In genomic region chr9:120729796-120730195, GRCh38 we compare ENCODE assay signal across 11 cellular contexts. TPM values are rescaled to one million over a fixed set of nuclear protein-coding genes. Genes with fewer than 3 reads are reported as not detected.
DNase-seq lines count a peak whose midpoint lies in the region; ATAC-seq and TF ChIP-seq lines count a peak whose summit lies in the region.
"Had no signal": no experiment of that assay in that cellular context is flagged by ENCODE, and none has a peak within 500 bp of the region (broad histone marks: within the 10 kb centered on the region; RNA-seq: fewer than 3 reads in every experiment).

No MANE protein-coding gene starts in this region.

- DNase-seq in HFF-Myc (ENCODE audit: extremely low read depth, low read depth), result no peak
- DNase-seq in SK-MEL-5 (ENCODE audit: low read depth, low spot score), result peak; percentile 54
- peak; percentile 61 for DNase-seq in kidney tubule cell (ENCODE audit: low spot score)
- DNase-seq in activated CD8-positive, alpha-beta memory T cell treated with anti-CD3 and anti-CD28 coated beads for 24 hours, result no peak
- no peak for DNase-seq in EL
- no peak for DNase-seq in activated T-helper 1 cell treated with anti-CD3 and anti-CD28 coated beads, Interleukin-12 subunit alpha, Interleukin-12 subunit beta, Interleukin-2, Interleukin-4 antibody, amounts not matched to agents 30 ng/mL and 10 ng/mL and 1 ng/mL, durations not matched to agents 14 hours and 24 hours and 36 hours (ENCODE audit: low spot score)
- DNase-seq: activated naive CD4-positive, alpha-beta T cell; left ventricle myocardium superior; NCI-H1436 treated with DMSO at 0.1 percent for 48 hours had no signal

- peak overlapping the region in 2 of 11 experiments; percentile 23 to 28; a peak in 2 of 22 replicates for H3K27ac ChIP-seq in BLaER1 treated with 17β-estradiol and CSF1 and Interleukin-3, amounts not matched to agents 10 nM and 100 nM

- H3K36me3 ChIP-seq in BLaER1 treated with 17β-estradiol and CSF1 and Interleukin-3, amounts not matched to agents 10 nM and 100 nM, result no peaks in the 10 kb centered on the region

- no peaks in the 10 kb centered on the region for H4K20me1 ChIP-seq in BLaER1 treated with 17β-estradiol and CSF1 and Interleukin-3, amounts not matched to agents 10 nM and 100 nM

- peaks cover 14% of the 10 kb centered on the region for H3K4me1 Mint-ChIP-seq in activated T-helper 1 cell treated with anti-CD3 and anti-CD28 coated beads, Interleukin-12 subunit alpha, Interleukin-12 subunit beta, Interleukin-2, Interleukin-4 antibody, amounts not matched to agents 30 ng/mL and 10 ng/mL and 1 ng/mL, durations not matched to agents 14 hours and 24 hours and 36 hours (ENCODE audit: low read depth)

- ATAC-seq in GM18517 (IDR thresholded peaks at IDR 0.05; ENCODE audit: unreplicated experiment), result no peak

- no peaks in the 10 kb centered on the region for H3K9me3 ChIP-seq in BLaER1 treated with 17β-estradiol and CSF1 and Interleukin-3, amounts not matched to agents 10 nM and 100 nM (replicated peaks in 1 of 11)

- no peaks in the 10 kb centered on the region for H3K36me3 Mint-ChIP-seq in activated T-helper 1 cell treated with anti-CD3 and anti-CD28 coated beads, Interleukin-12 subunit alpha, Interleukin-12 subunit beta, Interleukin-2, Interleukin-4 antibody, amounts not matched to agents 30 ng/mL and 10 ng/mL and 1 ng/mL, durations not matched to agents 14 hours and 24 hours and 36 hours (ENCODE audit: low read depth)

- in situ Hi-C loops in SK-MEL-5 (cut with HindIII; ENCODE audit: low pct_unique_long_range_greater_than_20kb, low sequenced_read_pairs), result no loop called here

- peaks cover under 1 to 32% (median 13%) of the 10 kb centered on the region in 10 experiments; a peak in 16 of 20 replicates for H3K4me1 ChIP-seq in BLaER1 treated with 17β-estradiol and CSF1 and Interleukin-3, amounts not matched to agents 10 nM and 100 nM

- H3K9me3 Mint-ChIP-seq in activated T-helper 1 cell treated with anti-CD3 and anti-CD28 coated beads, Interleukin-12 subunit alpha, Interleukin-12 subunit beta, Interleukin-2, Interleukin-4 antibody, amounts not matched to agents 30 ng/mL and 10 ng/mL and 1 ng/mL, durations not matched to agents 14 hours and 24 hours and 36 hours, result no peaks in the 10 kb centered on the region

- no peaks in the 10 kb centered on the region for H3K27me3 Mint-ChIP-seq in activated T-helper 1 cell treated with anti-CD3 and anti-CD28 coated beads, Interleukin-12 subunit alpha, Interleukin-12 subunit beta, Interleukin-2, Interleukin-4 antibody, amounts not matched to agents 30 ng/mL and 10 ng/mL and 1 ng/mL, durations not matched to agents 14 hours and 24 hours and 36 hours (ENCODE audit: insufficient read depth)

- H3K4me3 Mint-ChIP-seq in activated T-helper 1 cell treated with anti-CD3 and anti-CD28 coated beads, Interleukin-12 subunit alpha, Interleukin-12 subunit beta, Interleukin-2, Interleukin-4 antibody, amounts not matched to agents 30 ng/mL and 10 ng/mL and 1 ng/mL, durations not matched to agents 14 hours and 24 hours and 36 hours, result no peak overlapping the region

- H3K27me3 ChIP-seq in BLaER1 treated with 17β-estradiol and CSF1 and Interleukin-3, amounts not matched to agents 10 nM and 100 nM, result no peaks in the 10 kb centered on the region

- H3K4me2 ChIP-seq in BLaER1 treated with 17β-estradiol and CSF1 and Interleukin-3, amounts not matched to agents 10 nM and 100 nM, result peak overlapping the region in 8 of 11 experiments; percentile 9 to 76 (median 60); a peak in 15 of 22 replicates

- H3K27ac Mint-ChIP-seq in activated T-helper 1 cell treated with anti-CD3 and anti-CD28 coated beads, Interleukin-12 subunit alpha, Interleukin-12 subunit beta, Interleukin-2, Interleukin-4 antibody, amounts not matched to agents 30 ng/mL and 10 ng/mL and 1 ng/mL, durations not matched to agents 14 hours and 24 hours and 36 hours, result no peak overlapping the region

- TF ChIP-seq CTCF in HFF-Myc (IDR thresholded peaks at IDR 0.05; ENCODE audit: low read depth, low read length, missing control alignments), result peak; percentile 20

- no peak overlapping the region for H3K9ac ChIP-seq in BLaER1 treated with 17β-estradiol and CSF1 and Interleukin-3, amounts not matched to agents 10 nM and 100 nM

- intact Hi-C loops in activated T-helper 1 cell treated with anti-CD3 and anti-CD28 coated beads, Interleukin-12 subunit alpha, Interleukin-12 subunit beta, Interleukin-2, Interleukin-4 antibody, amounts not matched to agents 30 ng/mL and 10 ng/mL and 1 ng/mL, durations not matched to agents 14 hours and 24 hours and 36 hours (cut with micrococcal nuclease), result no loop called here

- H3K4me3 ChIP-seq in BLaER1 treated with 17β-estradiol and CSF1 and Interleukin-3, amounts not matched to agents 10 nM and 100 nM, result no peak overlapping the region
- no peak overlapping the region for H3K4me3 ChIP-seq in HFF-Myc (replicated peaks; ENCODE audit: low read depth, low read length)

RNA-seq across cellular contexts. Expression of gene MEGF9, which starts 15.5 kb away (rescaled TPM):
- 23.6 and 24.1 TPM in 2 replicates for total RNA-seq in SK-MEL-5 (2014; rRNA removed; shearing (Covaris generic))
- 25.3 and 35.6 TPM in 2 replicates for polyA plus RNA-seq in SK-MEL-5 (2015; cell fraction: cytosol; rRNA removed)
- 6.6 and 8.9 TPM in 2 replicates for polyA plus RNA-seq in SK-MEL-5 (2015; cell fraction: nucleus; rRNA removed)
- total RNA-seq in activated T-helper 1 cell treated with anti-CD3 and anti-CD28 coated beads, Interleukin-12 subunit alpha, Interleukin-12 subunit beta, Interleukin-2, Interleukin-4 antibody, amounts not matched to agents 30 ng/mL and 10 ng/mL and 1 ng/mL, durations not matched to agents 14 hours and 24 hours and 36 hours, result 5.4 and 5.9 TPM in 2 replicates

Comparison
In these comparisons a context has a peak if more than half of its experiments do, and no peak if none do; other contexts are left out.
1. DNase-seq: peak in SK-MEL-5 (single experiment) and kidney tubule cell (single experiment); none in HFF-Myc (single experiment), activated CD8-positive, alpha-beta memory T cell treated with anti-CD3 and anti-CD28 coated beads for 24 hours (single experiment), EL (single experiment) and activated T-helper 1 cell treated with anti-CD3 and anti-CD28 coated beads, Interleukin-12 subunit alpha, Interleukin-12 subunit beta, Interleukin-2, Interleukin-4 antibody, amounts not matched to agents 30 ng/mL and 10 ng/mL and 1 ng/mL, durations not matched to agents 14 hours and 24 hours and 36 hours (single experiment).